21 cellular contexts compared by ENCODE assay signal in genomic region chr12:72277415-72277814, GRCh38. TPM values are rescaled to one million over a fixed set of nuclear protein-coding genes. Genes with fewer than 3 reads are reported as not detected.
DNase-seq lines count a peak whose midpoint lies in the region; ATAC-seq and TF ChIP-seq lines count a peak whose summit lies in the region.
"Had no signal": no experiment of that assay in that cellular context is flagged by ENCODE, and none has a peak within 500 bp of the region (broad histone marks: within the 10 kb centered on the region; RNA-seq: fewer than 3 reads in every experiment).

No MANE protein-coding gene starts in this region.

- H3K4me3 ChIP-seq in WI38 (ENCODE audit: low read depth, low read length) (peak overlapping the region; percentile 73), foreskin fibroblast (ENCODE audit: low read depth in 1 of 2, low read length in 2 of 2) (peak overlapping the region; percentile 82 to 88), vagina (peak overlapping the region; percentile 3 to 70)
- H3K4me3 ChIP-seq: GM23338, lower lobe of right lung, smooth muscle cell, testis had no signal

- peaks cover 7% of the 10 kb centered on the region for H3K27me3 ChIP-seq in vagina
- H3K27me3 ChIP-seq: testis had no signal

- in situ Hi-C loops in G401 (cut with HindIII; ENCODE audit: low sequenced_read_pairs), result no loop called here

- no peak for ATAC-seq in GM18909 (IDR thresholded peaks at IDR 0.05; ENCODE audit: poor library complexity, unreplicated experiment)
- ATAC-seq: GM23338, lower lobe of right lung had no signal

- TF ChIP-seq CTCF in WI38 (IDR thresholded peaks at IDR 0.05; ENCODE audit: low read depth, low read length) (no peak), foreskin fibroblast (IDR thresholded peaks at IDR 0.05; ENCODE audit: low read depth, low read length) (no peak), vagina (IDR thresholded peaks at IDR 0.05) (no peak)

- no peaks in the 10 kb centered on the region for H3K36me3 ChIP-seq in vagina
- H3K36me3 ChIP-seq: lower lobe of right lung had no signal

- TF ChIP-seq POLR2A in vagina (IDR thresholded peaks at IDR 0.05), result no peak

- H3K27ac ChIP-seq in vagina, result peak overlapping the region; percentile 39
- H3K27ac ChIP-seq: lower lobe of right lung had no signal

- intact Hi-C loops in vagina (cut with DNase I), result no loop called here

- peak; percentile 87 for DNase-seq in G401 (ENCODE audit: low spot score)
- peak; percentile 59 to 75 for DNase-seq in foreskin fibroblast
- no peak for DNase-seq in vagina (ENCODE audit: extremely low spot score in 2 of 2)
- DNase-seq in DMS 273 (lab: John Stamatoyannopoulos, UW; ENCODE audit: unreplicated experiment), result no peak
- no peak for DNase-seq in mucosa of gallbladder (ENCODE audit: low spot score)
- DNase-seq: activated CD4-positive, alpha-beta memory T cell treated with anti-CD3 and anti-CD28 coated beads for 36 hours; activated naive CD4-positive, alpha-beta T cell treated with anti-CD3 and anti-CD28 coated beads, Interleukin-2, amount 10 ng/mL, durations not matched to agents 7 days and 5 days; activated T-cell treated with anti-CD3 and anti-CD28 coated beads, Interleukin-2, amount 50 U/mL, for 24 hours; CD4-positive, CD25-positive, alpha-beta regulatory T cell; dermis blood vessel endothelial cell; DND-41; lower lobe of right lung; naive B cell; NCI-H187; NCI-H510A; T-helper 1 cell; testis had no signal

- H3K9me3 ChIP-seq in vagina, result no peaks in the 10 kb centered on the region
- H3K9me3 ChIP-seq: lower lobe of right lung, testis had no signal

- peaks cover 12% of the 10 kb centered on the region for H3K4me1 ChIP-seq in vagina
- H3K4me1 ChIP-seq: testis had no signal

RNA-seq across cellular contexts. Expression of gene TRHDE, which starts 5.2 kb away (rescaled TPM):
- total RNA-seq in G401 (2014; rRNA removed; shearing (Covaris generic)), result not detected in 2 replicates
- total RNA-seq in vagina (34.9 TPM), mucosa of gallbladder (6.9 TPM)
- total RNA-seq: activated CD4-positive, alpha-beta memory T cell treated with anti-CD3 and anti-CD28 coated beads for 36 hours; CD4-positive, CD25-positive, alpha-beta regulatory T cell had no signal

Comparison
In these comparisons a context has a peak if more than half of its experiments do, and no peak if none do; other contexts are left out.
1. DNase-seq: peak in G401 (single experiment) and foreskin fibroblast (2 of 2); none in vagina (0 of 2), DMS 273 (single experiment) and mucosa of gallbladder (single experiment).
2. Peak in every context shown above with its lines, with median percentiles within 50 percentile points of each other: H3K4me3 ChIP-seq.